Comparison of ENCODE assay signal across 1 cellular context in genomic region chr4:128641566-128641965, GRCh38.
TF ChIP-seq lines count a peak whose summit lies in the region.

No MANE protein-coding gene starts in this region.

TF ChIP-seq in K562, 482 proteins besides CTCF, POLR2A, EP300 and RAD21:
- TF ChIP-seq MAFG (tag; conservative IDR thresholded peaks at IDR 0.05) (peak; percentile 55), ZNF316 (IDR thresholded peaks at IDR 0.05) (peak; percentile 37; the same call in 1 of the 2 replicates), ARID1B (IDR thresholded peaks at IDR 0.05) (peak; percentile 52), EHMT2 (IDR thresholded peaks at IDR 0.05) (0 out of 2 replicates have a peak, but pooled peaks have one; percentile 19), DPF2 (IDR thresholded peaks at IDR 0.05) (peak; percentile 48), LEF1 (IDR thresholded peaks at IDR 0.05) (peak; percentile 18; the same call in 1 of the 2 replicates), PKNOX1 (IDR thresholded peaks at IDR 0.05) (peak; percentile 58), FOXA3 (CRISPR knock-in tag; conservative IDR thresholded peaks at IDR 0.05 in 1 of 2, IDR thresholded peaks at IDR 0.05 in 1 of 2) (peak in 1 of 2 experiments; percentile 42; a peak in 1 of 4 replicates), NFE2 (IDR thresholded peaks at IDR 0.05; ENCODE audit: low read depth) (peak; percentile 16; the same call in 1 of the 2 replicates), SMARCE1 (IDR thresholded peaks at IDR 0.05) (0 out of 2 replicates have a peak, but pooled peaks have one; percentile 34), SMARCA4 (IDR thresholded peaks at IDR 0.05) (peak; percentile 54; the same call in 1 of the 2 replicates), FOXK2 (conservative IDR thresholded peaks at IDR 0.05 in 1 of 2, IDR thresholded peaks at IDR 0.05 in 1 of 2; ENCODE audit: low read depth in 2 of 2) (peak; percentile 81 to 83), HMBOX1 (IDR thresholded peaks at IDR 0.05) (0 out of 2 replicates have a peak, but pooled peaks have one; percentile 41), MEIS2 (IDR thresholded peaks at IDR 0.05; ENCODE audit: partially characterized antibody) (peak; percentile 12)
